9 cellular contexts compared by ENCODE assay signal in the genomic region with DNA sequence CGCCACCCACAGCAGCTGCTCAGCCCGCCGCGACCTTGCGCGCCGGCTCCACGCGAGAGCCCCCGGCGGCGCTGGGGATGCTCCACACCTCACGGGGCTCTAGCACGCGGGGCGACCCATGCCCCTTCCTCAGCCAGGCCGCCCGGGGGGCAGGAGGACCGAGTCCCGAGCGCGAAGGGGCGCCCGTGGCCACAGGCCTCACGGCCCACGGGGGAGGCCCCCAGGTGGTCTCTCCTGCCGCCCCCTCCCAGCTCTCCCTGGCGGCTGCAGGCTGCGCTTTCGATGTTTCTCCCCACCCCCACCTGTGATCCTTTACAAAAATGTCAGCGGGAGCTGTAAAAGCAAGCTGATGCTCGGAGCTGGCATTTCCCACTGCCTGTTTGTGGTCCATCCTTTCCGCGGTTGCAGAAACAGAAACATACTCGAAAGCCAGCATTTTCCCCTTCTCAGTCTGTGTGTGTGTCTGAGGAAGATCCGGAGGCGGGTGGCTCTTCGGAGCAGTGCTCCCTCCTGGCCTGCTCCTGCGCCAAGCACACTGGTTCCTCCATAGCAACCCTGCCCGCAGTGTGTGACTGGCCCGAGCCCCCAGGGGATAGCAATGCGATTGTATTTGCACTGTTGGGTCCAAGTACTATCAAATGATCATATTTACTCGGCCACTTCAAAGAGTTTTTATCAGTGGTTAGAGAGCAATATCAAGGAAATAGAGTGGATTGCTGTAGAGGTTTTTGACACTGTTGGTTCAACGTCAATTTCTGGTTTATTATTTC. TPM values are rescaled to one million over a fixed set of nuclear protein-coding genes. Genes with fewer than 3 reads are reported as not detected.
DNase-seq lines count a peak whose midpoint lies in the region; ATAC-seq and FAIRE-seq lines count a peak whose summit lies in the region.
"Had no signal": no experiment of that assay in that cellular context is flagged by ENCODE, and none has a peak within 500 bp of the region (broad histone marks: within the 10 kb centered on the region; RNA-seq: fewer than 3 reads in every experiment).

No MANE protein-coding gene starts in this region.

- H3K36me3 Mint-ChIP-seq in activated naive CD8-positive, alpha-beta T cell = no peaks in the 10 kb centered on the region
- no peaks in the 10 kb centered on the region for H3K36me3 Mint-ChIP-seq in immature natural killer cell
- peaks cover 0 to 2% of the 10 kb centered on the region in 2 donors for H3K36me3 Mint-ChIP-seq in stimulated activated naive B cell treated with anti-CD40 and anti-IgM and Interleukin-4, amounts not matched to agents 10 μg/mL and 1 μg/mL and 100 μg/mL, for 72 hours

- peak overlapping the region; percentile 22 for H3K27ac Mint-ChIP-seq in activated naive CD8-positive, alpha-beta T cell
- peak overlapping the region in 3 of 6 donors; percentile 12 to 24 (median 16) for H3K27ac Mint-ChIP-seq in immature natural killer cell
- peak overlapping the region; percentile 77 for H3K27ac Mint-ChIP-seq in stimulated activated naive B cell treated with anti-CD40 and anti-IgM and Interleukin-4, amounts not matched to agents 10 μg/mL and 1 μg/mL and 100 μg/mL, for 72 hours

- peaks cover 18% of the 10 kb centered on the region for H3K4me1 Mint-ChIP-seq in activated naive CD8-positive, alpha-beta T cell (ENCODE audit: low read depth)
- H3K4me1 Mint-ChIP-seq in immature natural killer cell = peaks cover 23 to 37% of the 10 kb centered on the region in 2 donors
- peaks cover 14 to 35% of the 10 kb centered on the region in 2 donors for H3K4me1 Mint-ChIP-seq in stimulated activated naive B cell treated with anti-CD40 and anti-IgM and Interleukin-4, amounts not matched to agents 10 μg/mL and 1 μg/mL and 100 μg/mL, for 72 hours

- ATAC-seq in stimulated activated naive B cell treated with anti-CD40 and anti-IgM and Interleukin-4, amounts not matched to agents 10 μg/mL and 1 μg/mL and 100 μg/mL, for 72 hours (replicated peaks) = peak; percentile 13 to 33

- peak; percentile 40 for DNase-seq in NCI-H2171 treated with DMSO at 0.1 percent for 48 hours (lab: John Stamatoyannopoulos, UW)
- DNase-seq in NCI-H2171 (lab: John Stamatoyannopoulos, UW) = no peak
- DNase-seq in M059J (ENCODE audit: low read depth) = peak; percentile 28
- no peak for DNase-seq in immature natural killer cell
- DNase-seq in stimulated activated naive B cell treated with anti-CD40 and anti-IgM and Interleukin-4, amounts not matched to agents 10 μg/mL and 1 μg/mL and 100 μg/mL, for 72 hours = peak; percentile 29
- DNase-seq in GM19239 (ENCODE audit: insufficient read length, low spot score) = no peak
- DNase-seq in GF-D8 (lab: John Stamatoyannopoulos, UW) = no peak

- H3K27me3 Mint-ChIP-seq in activated naive CD8-positive, alpha-beta T cell = peaks cover 31% of the 10 kb centered on the region
- peaks cover 20 to 38% (median 22%) of the 10 kb centered on the region in 3 donors for H3K27me3 Mint-ChIP-seq in immature natural killer cell (ENCODE audit: low read depth in 3 of 3)
- H3K27me3 Mint-ChIP-seq in stimulated activated naive B cell treated with anti-CD40 and anti-IgM and Interleukin-4, amounts not matched to agents 10 μg/mL and 1 μg/mL and 100 μg/mL, for 72 hours = peaks cover 38 to 68% of the 10 kb centered on the region in 2 donors

- peak overlapping the region; percentile 81 for H3K4me3 Mint-ChIP-seq in activated naive CD8-positive, alpha-beta T cell
- H3K4me3 Mint-ChIP-seq in immature natural killer cell = peak overlapping the region; percentile 78 to 86 (median 83)
- H3K4me3 Mint-ChIP-seq in stimulated activated naive B cell treated with anti-CD40 and anti-IgM and Interleukin-4, amounts not matched to agents 10 μg/mL and 1 μg/mL and 100 μg/mL, for 72 hours = peak overlapping the region; percentile 85 to 86

- H3K9me3 Mint-ChIP-seq in activated naive CD8-positive, alpha-beta T cell (ENCODE audit: low read depth) = peaks cover 4% of the 10 kb centered on the region
- H3K9me3 Mint-ChIP-seq in immature natural killer cell = no peaks in the 10 kb centered on the region
- peaks cover 4 to 7% of the 10 kb centered on the region in 2 donors for H3K9me3 Mint-ChIP-seq in stimulated activated naive B cell treated with anti-CD40 and anti-IgM and Interleukin-4, amounts not matched to agents 10 μg/mL and 1 μg/mL and 100 μg/mL, for 72 hours

- FAIRE-seq in GM19239 (lab: Jason Lieb, UNC) = no peak
- FAIRE-seq: G401.6 had no signal

RNA-seq across cellular contexts. Expression of a gene that starts 2.1 kb away (rescaled TPM):
- total RNA-seq in M059J (2014; rRNA removed; shearing (Covaris generic)) = 0.22 and 1.1 TPM in 2 replicates
- polyA plus RNA-seq in immature natural killer cell = under 1 TPM in 2 of 3 donors, not detected in 1; 0.07 to 0.39 TPM

Comparison
In these comparisons a context has a peak if more than half of its experiments do, and no peak if none do; other contexts are left out.
1. DNase-seq: peak in NCI-H2171 treated with DMSO at 0.1 percent for 48 hours (single experiment), M059J (single experiment) and stimulated activated naive B cell treated with anti-CD40 and anti-IgM and Interleukin-4, amounts not matched to agents 10 μg/mL and 1 μg/mL and 100 μg/mL, for 72 hours (single experiment); none in NCI-H2171 (single experiment), immature natural killer cell (0 of 3), GM19239 (single experiment) and GF-D8 (single experiment).
2. Peak in every context shown above with its lines, with median percentiles within 50 percentile points of each other: H3K4me3 Mint-ChIP-seq.